In genomic region chr6:10668126-10668917, GRCh38 we compare ENCODE assay signal across 1 cellular context.
TF ChIP-seq lines count a peak whose summit lies in the region.

No MANE protein-coding gene starts in this region.

TF ChIP-seq in HepG2, 621 proteins besides CTCF, POLR2A, EP300 and RAD21:
- TF ChIP-seq GATAD1 (CRISPR knock-in tag; IDR thresholded peaks at IDR 0.05) (no peak), ZNF101 (CRISPR knock-in tag; IDR thresholded peaks at IDR 0.05; ENCODE audit: borderline replicate concordance, low read depth) (no peak), ATRX (CRISPR knock-in tag; IDR thresholded peaks at IDR 0.05; ENCODE audit: borderline replicate concordance) (no peak), ZNF367 (CRISPR knock-in tag; IDR thresholded peaks at IDR 0.05; ENCODE audit: borderline replicate concordance) (no peak), CEBPB (IDR thresholded peaks at IDR 0.05; ENCODE audit: borderline replicate concordance, low read depth, low read length) (0 out of 2 replicates have a peak, but pooled peaks have one; percentile 9)
TF ChIP-seq in HepG2: peak in this region for 1.
